Comparison of ENCODE assay signal across 17 cellular contexts in the genomic region with DNA sequence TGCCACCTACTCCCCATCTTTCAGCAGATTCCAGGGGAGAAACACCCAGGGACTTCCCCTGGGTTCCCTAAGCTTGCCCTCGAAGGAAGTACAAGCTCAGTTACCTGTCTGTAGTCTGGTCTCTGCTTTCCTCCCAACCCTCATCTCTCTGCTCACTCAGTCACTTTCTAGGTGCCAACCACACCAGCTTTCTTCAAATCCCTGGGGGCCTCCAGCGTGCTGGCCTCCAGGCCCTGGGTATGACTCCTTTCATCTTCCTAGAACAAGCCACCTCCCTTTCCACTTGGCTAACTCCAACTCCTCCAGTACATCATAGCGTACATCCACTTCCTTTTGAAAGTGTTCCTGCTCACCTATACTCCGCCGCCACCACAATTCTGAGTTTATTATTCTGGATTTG.
DNase-seq lines count a peak whose midpoint lies in the region; ATAC-seq, FAIRE-seq and TF ChIP-seq lines count a peak whose summit lies in the region.
"Had no signal": no experiment of that assay in that cellular context is flagged by ENCODE, and none has a peak within 500 bp of the region (broad histone marks: within the 10 kb centered on the region; RNA-seq: fewer than 3 reads in every experiment).

No MANE protein-coding gene starts in this region.

- H3K4me3 ChIP-seq in BLaER1, result no peak overlapping the region
- no peak overlapping the region for H3K4me3 ChIP-seq in K562
- no peak overlapping the region for H3K4me3 ChIP-seq in colonic mucosa
- H3K4me3 ChIP-seq in tibial nerve, result no peak overlapping the region
- H3K4me3 ChIP-seq: GM12878 had no signal

- H2AFZ ChIP-seq in K562 (ENCODE audit: low read depth, low read length), result peak overlapping the region; percentile 95

- no TSS peak for BruUV-seq in K562 (replicated peaks; lab: Mats Ljungman, UMichigan)

- DNase-seq in HFFc6, result no peak
- DNase-seq in K562 (ENCODE audit: extremely low read depth in 1 of 4, low spot score in 3 of 4), result no peak
- no peak for DNase-seq in colonic mucosa
- DNase-seq in activated CD8-positive, alpha-beta T cell treated with anti-CD3 and anti-CD28 coated beads for 36 hours, result no peak
- no peak for DNase-seq in tibial nerve (ENCODE audit: low spot score in 2 of 2)
- DNase-seq: ACHN; Calu3; CD8-positive, alpha-beta T cell; DMS79 treated with DMSO at 0.1 percent for 48 hours; H9 had no signal

- POLR2A ChIA-PET in K562 (lab: Yijun Ruan, JAX), result interaction anchor here (1.5 kb wide), 1 partner anchor 20 kb away, joined by 6 read pairs; no protein-coding TSS in a partner anchor
- POLR2A ChIA-PET in activated CD8-positive, alpha-beta T cell treated with anti-CD3 and anti-CD28 coated beads for 36 hours (lab: Charles Lee), result no interaction called here

- no peak for FAIRE-seq in K562 (lab: Jason Lieb, UNC)
- FAIRE-seq: A204.1, GM12878, GM19239, H1, HepG2 had no signal

- TF ChIP-seq POLR2A in K562 (conservative IDR thresholded peaks at IDR 0.05) (no peak), tibial nerve (IDR thresholded peaks at IDR 0.05) (no peak)

- H3K4me1 Mint-ChIP-seq in HFFc6 (ENCODE audit: low read depth), result peaks cover 75% of the 10 kb centered on the region
- H3K4me1 Mint-ChIP-seq in stimulated activated memory B cell treated with anti-CD40 and anti-IgM and Interleukin-4, amounts not matched to agents 10 μg/mL and 1 μg/mL and 100 μg/mL, for 72 hours, result peaks cover 32% of the 10 kb centered on the region
- H3K4me1 Mint-ChIP-seq in activated CD8-positive, alpha-beta T cell treated with anti-CD3 and anti-CD28 coated beads for 36 hours (ENCODE audit: low read depth), result peaks cover 19% of the 10 kb centered on the region

- in situ Hi-C loops in K562 (cut with MboI), result no loop called here

- CTCF ChIA-PET in K562 (lab: Yijun Ruan, JAX; ENCODE audit: low intra/inter-chr PET ratio), result no interaction called here
- CTCF ChIA-PET in activated CD8-positive, alpha-beta T cell treated with anti-CD3 and anti-CD28 coated beads for 36 hours (lab: Charles Lee), result no interaction called here

- TF ChIP-seq RAD21 in K562 (CRISPR knock-in tag; conservative IDR thresholded peaks at IDR 0.05 in 1 of 2, IDR thresholded peaks at IDR 0.05 in 1 of 2), result no peak

- no peak for ATAC-seq in K562
- ATAC-seq in stimulated activated memory B cell treated with anti-CD40 and anti-IgM and Interleukin-4, amounts not matched to agents 10 μg/mL and 1 μg/mL and 100 μg/mL, for 72 hours, result no peak
- no peak for ATAC-seq in activated CD8-positive, alpha-beta T cell treated with anti-CD3 and anti-CD28 coated beads for 36 hours
- ATAC-seq: CD8-positive, alpha-beta T cell; GM12878; HepG2 had no signal

- intact Hi-C loops in K562 (cut with micrococcal nuclease), result loop anchor here (5.0 kb wide), 1 partner anchor 47 kb away; no protein-coding TSS in a partner anchor
- intact Hi-C loops in colonic mucosa (cut with DNase I), result no loop called here
- intact Hi-C loops in activated CD8-positive, alpha-beta T cell treated with anti-CD3 and anti-CD28 coated beads for 36 hours (cut with micrococcal nuclease), result no loop called here

- no peaks in the 10 kb centered on the region for H3K9me3 Mint-ChIP-seq in HFFc6
- H3K9me3 Mint-ChIP-seq in stimulated activated memory B cell treated with anti-CD40 and anti-IgM and Interleukin-4, amounts not matched to agents 10 μg/mL and 1 μg/mL and 100 μg/mL, for 72 hours, result no peaks in the 10 kb centered on the region
- no peaks in the 10 kb centered on the region for H3K9me3 Mint-ChIP-seq in activated CD8-positive, alpha-beta T cell treated with anti-CD3 and anti-CD28 coated beads for 36 hours
- H3K9me3 Mint-ChIP-seq: CD8-positive, alpha-beta T cell; H9 had no signal

- H3K9ac ChIP-seq in BLaER1 (no peak overlapping the region), K562 (ENCODE audit: insufficient read depth in 1 of 2, low read depth in 2 of 2, low read length in 2 of 2) (no peak overlapping the region), colonic mucosa (ENCODE audit: low read depth in 2 of 2, low read length in 2 of 2) (no peak overlapping the region)

- H3K4me1 ChIP-seq in BLaER1, result peaks cover 60% of the 10 kb centered on the region
- peaks cover 10 to 77% of the 10 kb centered on the region in 2 experiments for H3K4me1 ChIP-seq in K562 (replicated peaks in 1 of 2; ENCODE audit: control insufficient read depth in 2 of 2, insufficient read depth in 2 of 2, low read length in 2 of 2)
- peaks cover 4% of the 10 kb centered on the region for H3K4me1 ChIP-seq in colonic mucosa
- H3K4me1 ChIP-seq in tibial nerve, result peaks cover 0 to 29% (median 21%) of the 10 kb centered on the region in 4 donors

- H3K4me3 Mint-ChIP-seq in HFFc6, result no peak overlapping the region
- no peak overlapping the region for H3K4me3 Mint-ChIP-seq in stimulated activated memory B cell treated with anti-CD40 and anti-IgM and Interleukin-4, amounts not matched to agents 10 μg/mL and 1 μg/mL and 100 μg/mL, for 72 hours
- H3K4me3 Mint-ChIP-seq in activated CD8-positive, alpha-beta T cell treated with anti-CD3 and anti-CD28 coated beads for 36 hours, result no peak overlapping the region
- H3K4me3 Mint-ChIP-seq: CD8-positive, alpha-beta T cell; H9 had no signal

- TF ChIP-seq EP300 in K562 (IDR thresholded peaks at IDR 0.05; ENCODE audit: low read length), result no peak
- TF ChIP-seq EP300 in tibial nerve (IDR thresholded peaks at IDR 0.05), result no peak

- H3K36me3 Mint-ChIP-seq in HFFc6 (ENCODE audit: low read depth), result no peaks in the 10 kb centered on the region
- H3K36me3 Mint-ChIP-seq in stimulated activated memory B cell treated with anti-CD40 and anti-IgM and Interleukin-4, amounts not matched to agents 10 μg/mL and 1 μg/mL and 100 μg/mL, for 72 hours, result no peaks in the 10 kb centered on the region
- H3K36me3 Mint-ChIP-seq in activated CD8-positive, alpha-beta T cell treated with anti-CD3 and anti-CD28 coated beads for 36 hours (ENCODE audit: low read depth), result no peaks in the 10 kb centered on the region
- H3K36me3 Mint-ChIP-seq: CD8-positive, alpha-beta T cell had no signal

- H4K20me1 ChIP-seq in BLaER1, result no peaks in the 10 kb centered on the region
- H4K20me1 ChIP-seq in K562 (replicated peaks; ENCODE audit: control insufficient read depth, insufficient read depth, low read length), result no peaks in the 10 kb centered on the region

- H3K27ac ChIP-seq in BLaER1 (no peak overlapping the region), K562 (ENCODE audit: extremely low read depth, low read depth, low read length) (no peak overlapping the region), colonic mucosa (no peak overlapping the region), tibial nerve (no peak overlapping the region)

- TF ChIP-seq CTCF in HFFc6 (IDR thresholded peaks at IDR 0.05) (no peak), K562 (IDR thresholded peaks at IDR 0.05 in 2 of 3, conservative IDR thresholded peaks at IDR 0.05 in 1 of 3; ENCODE audit: insufficient read depth in 2 of 3, low read depth in 1 of 3, low read length in 3 of 3) (no peak), colonic mucosa (IDR thresholded peaks at IDR 0.05) (no peak), tibial nerve (IDR thresholded peaks at IDR 0.05) (no peak)
- TF ChIP-seq CTCF in activated CD8-positive, alpha-beta T cell treated with anti-CD3 and anti-CD28 coated beads for 36 hours (IDR thresholded peaks at IDR 0.05), result no peak

- H3K79me2 ChIP-seq in K562 (ENCODE audit: control insufficient read depth, insufficient read depth, low read length), result peaks cover 31% of the 10 kb centered on the region

- H3K4me2 ChIP-seq in BLaER1 (peak overlapping the region; percentile 63), K562 (ENCODE audit: insufficient read depth, low read length) (no peak overlapping the region)

- WGBS in K562 (ENCODE audit: insufficient coverage, low coverage, missing lambda C conversion rate), result 85% methylated on average over 5 of the region's 5 CpGs
- 93% methylated on average over 5 of the region's 5 CpGs for WGBS in tibial nerve, 2 donors

- no peaks in the 10 kb centered on the region for H3K36me3 ChIP-seq in BLaER1
- H3K36me3 ChIP-seq in K562 (ENCODE audit: control insufficient read depth, insufficient read depth, low read length), result 0 out of 3 replicates have a peak, but pooled peaks cover 2% of the 10 kb centered on the region
- no peaks in the 10 kb centered on the region for H3K36me3 ChIP-seq in colonic mucosa
- no peaks in the 10 kb centered on the region for H3K36me3 ChIP-seq in tibial nerve

- H3K27ac Mint-ChIP-seq in HFFc6, result peak overlapping the region; percentile 11; the same call in 1 of the 2 replicates
- peak overlapping the region; percentile 69 for H3K27ac Mint-ChIP-seq in stimulated activated memory B cell treated with anti-CD40 and anti-IgM and Interleukin-4, amounts not matched to agents 10 μg/mL and 1 μg/mL and 100 μg/mL, for 72 hours
- H3K27ac Mint-ChIP-seq in activated CD8-positive, alpha-beta T cell treated with anti-CD3 and anti-CD28 coated beads for 36 hours, result no peak overlapping the region
- H3K27ac Mint-ChIP-seq: CD8-positive, alpha-beta T cell; H9 had no signal

- H3K9me1 ChIP-seq in K562 (ENCODE audit: control insufficient read depth, insufficient read depth, low read length), result no peaks in the 10 kb centered on the region

- no peaks in the 10 kb centered on the region for H3K27me3 ChIP-seq in BLaER1
- H3K27me3 ChIP-seq in K562 (ENCODE audit: control insufficient read depth in 2 of 2, insufficient read depth in 2 of 2, low read length in 2 of 2), result no peaks in the 10 kb centered on the region
- no peaks in the 10 kb centered on the region for H3K27me3 ChIP-seq in colonic mucosa
- no peaks in the 10 kb centered on the region for H3K27me3 ChIP-seq in tibial nerve

- H3K27me3 Mint-ChIP-seq in HFFc6 (ENCODE audit: insufficient read depth), result no peaks in the 10 kb centered on the region
- H3K27me3 Mint-ChIP-seq in stimulated activated memory B cell treated with anti-CD40 and anti-IgM and Interleukin-4, amounts not matched to agents 10 μg/mL and 1 μg/mL and 100 μg/mL, for 72 hours, result peaks cover 10% of the 10 kb centered on the region
- H3K27me3 Mint-ChIP-seq in activated CD8-positive, alpha-beta T cell treated with anti-CD3 and anti-CD28 coated beads for 36 hours, result peaks cover 3% of the 10 kb centered on the region

- H3K9me3 ChIP-seq in BLaER1, result no peaks in the 10 kb centered on the region
- no peaks in the 10 kb centered on the region for H3K9me3 ChIP-seq in K562 (replicated peaks; ENCODE audit: control insufficient read depth, insufficient read depth, low read depth, low read length)
- no peaks in the 10 kb centered on the region for H3K9me3 ChIP-seq in colonic mucosa
- no peaks in the 10 kb centered on the region for H3K9me3 ChIP-seq in tibial nerve

TF ChIP-seq in K562, 482 proteins besides CTCF, POLR2A, EP300 and RAD21 (continues in another document):
- TF ChIP-seq ZNF212 (CRISPR knock-in tag; IDR thresholded peaks at IDR 0.05), result no peak
- no peak for TF ChIP-seq ZNF134 (CRISPR knock-in tag; conservative IDR thresholded peaks at IDR 0.05)
- TF ChIP-seq ZNF699 (CRISPR knock-in tag; IDR thresholded peaks at IDR 0.05; ENCODE audit: insufficient replicate concordance), result no peak
- TF ChIP-seq PHB (CRISPR knock-in tag; IDR thresholded peaks at IDR 0.05), result no peak
